ENCODE assay signal across 20 cellular contexts in genomic region chr1:46218443-46218842, GRCh38. TPM values are rescaled to one million over a fixed set of nuclear protein-coding genes. Genes with fewer than 3 reads are reported as not detected.
DNase-seq lines count a peak whose midpoint lies in the region; ATAC-seq, FAIRE-seq and TF ChIP-seq lines count a peak whose summit lies in the region.
"Had no signal": no experiment of that assay in that cellular context is flagged by ENCODE, and none has a peak within 500 bp of the region (broad histone marks: within the 10 kb centered on the region; RNA-seq: fewer than 3 reads in every experiment).

No MANE protein-coding gene starts in this region.

- H3K79me2 ChIP-seq in HepG2 (ENCODE audit: insufficient read depth, low read length), result no peaks in the 10 kb centered on the region
- H3K79me2 ChIP-seq: parathyroid adenoma had no signal

- H3K4me2 ChIP-seq in HepG2 (ENCODE audit: low read depth, low read length), result no peak overlapping the region
- H3K4me2 ChIP-seq: A549 had no signal

- POLR2A ChIA-PET in HepG2 (lab: Yijun Ruan, JAX), result no interaction called here

- H3K27me3 ChIP-seq in HepG2 (ENCODE audit: control insufficient read depth in 1 of 2, insufficient read depth in 2 of 2, low read length in 2 of 2) (no peaks in the 10 kb centered on the region), right lobe of liver (no peaks in the 10 kb centered on the region), esophagus squamous epithelium (no peaks in the 10 kb centered on the region), right cardiac atrium (ENCODE audit: control insufficient read depth, insufficient read depth) (no peaks in the 10 kb centered on the region)
- H3K27me3 ChIP-seq: colonic mucosa, upper lobe of left lung had no signal

- no peaks in the 10 kb centered on the region for H3K9me3 ChIP-seq in HepG2 (ENCODE audit: low read length)
- H3K9me3 ChIP-seq in right lobe of liver, result no peaks in the 10 kb centered on the region
- no peaks in the 10 kb centered on the region for H3K9me3 ChIP-seq in esophagus squamous epithelium
- H3K9me3 ChIP-seq in right cardiac atrium (ENCODE audit: control insufficient read depth, low read length), result no peaks in the 10 kb centered on the region
- H3K9me3 ChIP-seq: A549, colonic mucosa, upper lobe of left lung had no signal

- DNase-seq in HepG2 (ENCODE audit: low spot score), result no peak
- no peak for DNase-seq in right lobe of liver
- peak; percentile 67 for DNase-seq in NCI-H69 (lab: John Stamatoyannopoulos, UW)
- no peak for DNase-seq in esophagus squamous epithelium (lab: John Stamatoyannopoulos, UW)
- DNase-seq in activated CD4-positive, alpha-beta T cell treated with anti-CD3 and anti-CD28 coated beads, Interleukin-2, amount 50 U/mL, for 1 hour, result no peak
- DNase-seq in right cardiac atrium, result no peak
- DNase-seq: activated CD4-positive, CD25-positive, alpha-beta regulatory T cell; activated effector memory CD4-positive, alpha-beta T cell treated with anti-CD3 and anti-CD28 coated beads, Interleukin-2, amount 50 U/mL, for 16 hours; colonic mucosa; NCI-H1092 treated with DMSO at 0.1 percent for 48 hours; Right ventricle myocardium superior; upper lobe of left lung had no signal

- TF ChIP-seq CTCF in HepG2 (CRISPR knock-in tag; IDR thresholded peaks at IDR 0.05) (no peak), right lobe of liver (IDR thresholded peaks at IDR 0.05) (no peak), esophagus squamous epithelium (IDR thresholded peaks at IDR 0.05) (no peak)

- BruUV-seq in HepG2 (replicated peaks; lab: Mats Ljungman, UMichigan), result no TSS peak

- CTCF ChIA-PET in HepG2 (lab: Yijun Ruan, JAX; ENCODE audit: low intra/inter-chr PET ratio, low total read pairs), result no interaction called here

- no peaks in the 10 kb centered on the region for H4K20me1 ChIP-seq in HepG2 (ENCODE audit: insufficient read depth, low read length)

- in situ Hi-C loops in HepG2 (cut with HindIII; ENCODE audit: extremely low pct_ligation_motif_present, low pct_unique_long_range_greater_than_20kb), result no loop called here

- H3K4me1 ChIP-seq in HepG2 (ENCODE audit: insufficient read depth, low read length), result peaks cover 45% of the 10 kb centered on the region
- no peaks in the 10 kb centered on the region for H3K4me1 ChIP-seq in right lobe of liver
- H3K4me1 ChIP-seq in esophagus squamous epithelium, result peaks cover 0 to 32% (median 5%) of the 10 kb centered on the region in 3 donors
- H3K4me1 ChIP-seq in right cardiac atrium (ENCODE audit: control insufficient read depth, insufficient read depth, low read length), result no peaks in the 10 kb centered on the region
- H3K4me1 ChIP-seq: A549, colonic mucosa, parathyroid adenoma had no signal

- intact Hi-C loops in HepG2 (cut with micrococcal nuclease; ENCODE audit: unreplicated experiment), result no loop called here
- intact Hi-C loops in right lobe of liver (cut with DNase I), result no loop called here
- intact Hi-C loops in esophagus squamous epithelium (cut with DNase I), result no loop called here
- intact Hi-C loops in right cardiac atrium (cut with DNase I), result no loop called here

- H3K36me3 ChIP-seq in HepG2 (replicated peaks in 1 of 2; ENCODE audit: control insufficient read depth in 1 of 2, insufficient read depth in 2 of 2, low read length in 2 of 2), result no peaks in the 10 kb centered on the region
- no peaks in the 10 kb centered on the region for H3K36me3 ChIP-seq in right lobe of liver
- peaks cover 0 to 17% (median 0%) of the 10 kb centered on the region in 3 donors for H3K36me3 ChIP-seq in esophagus squamous epithelium
- H3K36me3 ChIP-seq: colonic mucosa, upper lobe of left lung had no signal

- TF ChIP-seq EP300 in HepG2 (IDR thresholded peaks at IDR 0.05; ENCODE audit: low read depth in 2 of 2, low read length in 2 of 2), result no peak
- no peak for TF ChIP-seq EP300 in HepG2 (CRISPR knock-in tag; IDR thresholded peaks at IDR 0.05; ENCODE audit: borderline replicate concordance)

- H3K27ac ChIP-seq in HepG2 (ENCODE audit: extremely low read length, insufficient read depth, low read length) (no peak overlapping the region), right lobe of liver (no peak overlapping the region), esophagus squamous epithelium (peak overlapping the region; percentile 77 to 87 (median 83)), right cardiac atrium (ENCODE audit: low read length) (no peak overlapping the region)
- H3K27ac ChIP-seq: A549, C4-2B, colonic mucosa, parathyroid adenoma had no signal

- no peak for TF ChIP-seq RAD21 in HepG2 (CRISPR knock-in tag; IDR thresholded peaks at IDR 0.05)

- peak overlapping the region; percentile 61 for H2AFZ ChIP-seq in HepG2 (ENCODE audit: low read length)
- H2AFZ ChIP-seq: parathyroid adenoma had no signal

- H3K4me3 ChIP-seq in HepG2 (replicated peaks in 1 of 3; ENCODE audit: insufficient read depth in 1 of 3, low read depth in 2 of 3, low read length in 3 of 3) (no peak overlapping the region), right lobe of liver (no peak overlapping the region), esophagus squamous epithelium (no peak overlapping the region), right cardiac atrium (ENCODE audit: low read length) (no peak overlapping the region)
- H3K4me3 ChIP-seq: A549, colonic mucosa, upper lobe of left lung had no signal

- no peak overlapping the region for H3K9ac ChIP-seq in HepG2 (ENCODE audit: insufficient read depth, low read depth, low read length)
- H3K9ac ChIP-seq: parathyroid adenoma had no signal

- FAIRE-seq in HepG2 (lab: Jason Lieb, UNC), result no peak
- FAIRE-seq: A549, astrocyte had no signal

- no peak for TF ChIP-seq POLR2A in HepG2 (IDR thresholded peaks at IDR 0.05; ENCODE audit: insufficient read depth in 1 of 2, low read depth in 2 of 2, low read length in 2 of 2)
- TF ChIP-seq POLR2A in right lobe of liver (IDR thresholded peaks at IDR 0.05), result no peak
- TF ChIP-seq POLR2A in esophagus squamous epithelium (IDR thresholded peaks at IDR 0.05), result no peak

- ATAC-seq in HepG2 (no peak), right lobe of liver (no peak), HG03039 (IDR thresholded peaks at IDR 0.05; ENCODE audit: unreplicated experiment) (no peak), right cardiac atrium (no peak), GM19328 (IDR thresholded peaks at IDR 0.05; ENCODE audit: unreplicated experiment) (no peak)
- ATAC-seq: A549 had no signal

- WGBS in HepG2 (ENCODE audit: low lambda C conversion rate), result 56% methylated on average over 5 of the region's 8 CpGs
- 88% methylated on average over 8 of the region's 8 CpGs for WGBS in right lobe of liver (ENCODE audit: insufficient coverage, low coverage, low lambda C conversion rate, missing lambda C conversion rate)
- WGBS in esophagus squamous epithelium, 2 donors, result 28 to 52% methylated on average over 8 of the region's 8 CpGs
- WGBS in right cardiac atrium, result 91% methylated on average over 8 of the region's 8 CpGs

RNA-seq across cellular contexts. Expression of gene LURAP1, which starts 15.3 kb away (rescaled TPM):
- total RNA-seq in HepG2 (2016; rRNA removed; fragmentation: Illumina TruSeq; extraction: Trizol) (0.07 and 0.10 TPM in 2 replicates), right lobe of liver (1 to 10 TPM in 1 of 6 experiments, under 1 TPM in 5; 0.17 to 1.4 (median 0.31) TPM), esophagus squamous epithelium (1 to 10 TPM; 1.7 to 4.6 (median 3.1) TPM), right cardiac atrium (1 to 10 TPM; 4.3 to 7.0 (median 5.6) TPM)
- total RNA-seq in HepG2 (2016; cell fraction: cytosol; rRNA removed; fragmentation: Illumina TruSeq; extraction: Trizol; ENCODE audit: low read depth), result 0.10 TPM in 1 of 2 replicates, not detected in the other
- 0.09 TPM in 1 of 2 replicates, not detected in the other for total RNA-seq in HepG2 (2016; cell fraction: insoluble cytoplasmic fraction; rRNA removed; fragmentation: Illumina TruSeq; extraction: Trizol)
- 0.10 and 0.19 TPM in 2 replicates for total RNA-seq in HepG2 (2016; cell fraction: membrane; rRNA removed; fragmentation: Illumina TruSeq; extraction: Trizol)
- not detected in 2 replicates for total RNA-seq in HepG2 (2016; cell fraction: nucleus; rRNA removed; fragmentation: Illumina TruSeq; extraction: Trizol)
- polyA plus RNA-seq in HepG2 (2011; rRNA removed) (0.05 and 0.09 TPM in 2 replicates), right cardiac atrium (3.8 TPM)
- 0.07 TPM in 1 of 2 replicates, not detected in the other for polyA plus RNA-seq in HepG2 (2011; cell fraction: cytosol; rRNA removed)
- 0.07 TPM in 1 of 2 replicates, not detected in the other for polyA plus RNA-seq in HepG2 (2011; cell fraction: nucleus; rRNA removed)
- polyA plus RNA-seq in HepG2 (2012), result not detected in 2 replicates
- 0.09 TPM in 1 of 2 replicates, not detected in the other for polyA plus RNA-seq in HepG2 (2016; cell fraction: cytosol; fragmentation: Illumina TruSeq; extraction: Trizol; ENCODE audit: low read depth)
- 0.32 TPM in 1 of 2 replicates, not detected in the other for polyA plus RNA-seq in HepG2 (2016; cell fraction: insoluble cytoplasmic fraction; fragmentation: Illumina TruSeq; extraction: Trizol; ENCODE audit: low read depth)
- 0.09 TPM in 1 of 2 replicates, not detected in the other for polyA plus RNA-seq in HepG2 (2016; cell fraction: membrane; fragmentation: Illumina TruSeq; extraction: Trizol; ENCODE audit: low read depth)
- polyA plus RNA-seq in HepG2 (2016; cell fraction: nucleus; fragmentation: Illumina TruSeq; extraction: Trizol; ENCODE audit: insufficient read depth, low read depth), result 0.24 TPM in 1 of 2 replicates, not detected in the other
- 0.20 TPM in 1 of 2 replicates, not detected in the other for polyA minus RNA-seq in HepG2 (2011; rRNA and poly(A)+ RNA removed; ENCODE audit: low replicate concordance)
- polyA minus RNA-seq in HepG2 (2011; cell fraction: cytosol; rRNA and poly(A)+ RNA removed), result not detected in 2 replicates
- 0.26 and 0.37 TPM in 2 replicates for polyA minus RNA-seq in HepG2 (2011; cell fraction: nucleus; rRNA and poly(A)+ RNA removed)
- polyA plus RNA-seq: A549 had no signal

RNA-seq across cellular contexts. Expression of gene POMGNT1, which starts 20.2 kb away (rescaled TPM):
- 25.5 and 33.9 TPM in 2 replicates for total RNA-seq in HepG2 (2016; rRNA removed; fragmentation: Illumina TruSeq; extraction: Trizol)
- 16.0 and 17.5 TPM in 2 replicates for total RNA-seq in HepG2 (2016; cell fraction: cytosol; rRNA removed; fragmentation: Illumina TruSeq; extraction: Trizol; ENCODE audit: low read depth)
- total RNA-seq in HepG2 (2016; cell fraction: insoluble cytoplasmic fraction; rRNA removed; fragmentation: Illumina TruSeq; extraction: Trizol), result 21.6 and 40.7 TPM in 2 replicates
- total RNA-seq in HepG2 (2016; cell fraction: membrane; rRNA removed; fragmentation: Illumina TruSeq; extraction: Trizol), result 39.7 and 42.0 TPM in 2 replicates
- 33.0 and 37.8 TPM in 2 replicates for total RNA-seq in HepG2 (2016; cell fraction: nucleus; rRNA removed; fragmentation: Illumina TruSeq; extraction: Trizol)
- 46.8 and 60.2 TPM in 2 replicates for polyA plus RNA-seq in HepG2 (2011; rRNA removed)
- 45.3 and 46.5 TPM in 2 replicates for polyA plus RNA-seq in HepG2 (2011; cell fraction: cytosol; rRNA removed)
- 90.5 and 95.3 TPM in 2 replicates for polyA plus RNA-seq in HepG2 (2011; cell fraction: nucleus; rRNA removed)
- 26.4 and 33.1 TPM in 2 replicates for polyA plus RNA-seq in HepG2 (2012)
- polyA plus RNA-seq in HepG2 (2016; cell fraction: cytosol; fragmentation: Illumina TruSeq; extraction: Trizol; ENCODE audit: low read depth), result 15.1 and 15.4 TPM in 2 replicates
- polyA plus RNA-seq in HepG2 (2016; cell fraction: insoluble cytoplasmic fraction; fragmentation: Illumina TruSeq; extraction: Trizol; ENCODE audit: low read depth), result 20.8 and 21.4 TPM in 2 replicates
- 32.6 and 33.3 TPM in 2 replicates for polyA plus RNA-seq in HepG2 (2016; cell fraction: membrane; fragmentation: Illumina TruSeq; extraction: Trizol; ENCODE audit: low read depth)
- 62.5 and 72.6 TPM in 2 replicates for polyA plus RNA-seq in HepG2 (2016; cell fraction: nucleus; fragmentation: Illumina TruSeq; extraction: Trizol; ENCODE audit: insufficient read depth, low read depth)
- polyA minus RNA-seq in HepG2 (2011; rRNA and poly(A)+ RNA removed; ENCODE audit: low replicate concordance), result 56.2 and 61.9 TPM in 2 replicates
- polyA minus RNA-seq in HepG2 (2011; cell fraction: cytosol; rRNA and poly(A)+ RNA removed), result 15.2 and 19.3 TPM in 2 replicates
- 26.4 and 33.8 TPM in 2 replicates for polyA minus RNA-seq in HepG2 (2011; cell fraction: nucleus; rRNA and poly(A)+ RNA removed)
- 10 to 100 TPM; 26.9 to 47.4 (median 38.8) TPM for total RNA-seq in right lobe of liver
- 10 to 100 TPM; 23.9 to 36.7 (median 28.1) TPM for total RNA-seq in esophagus squamous epithelium
- 10 to 100 TPM; 82.7 to 91.1 (median 87.2) TPM for total RNA-seq in right cardiac atrium
- 60.0 TPM for polyA plus RNA-seq in right cardiac atrium

RNA-seq across cellular contexts. Expression of gene RAD54L, which starts 29.1 kb away (rescaled TPM):
- total RNA-seq in HepG2 (2016; rRNA removed; fragmentation: Illumina TruSeq; extraction: Trizol), result 30.0 and 30.1 TPM in 2 replicates
- total RNA-seq in HepG2 (2016; cell fraction: cytosol; rRNA removed; fragmentation: Illumina TruSeq; extraction: Trizol; ENCODE audit: low read depth), result 6.0 and 6.4 TPM in 2 replicates
- 25.4 and 26.8 TPM in 2 replicates for total RNA-seq in HepG2 (2016; cell fraction: insoluble cytoplasmic fraction; rRNA removed; fragmentation: Illumina TruSeq; extraction: Trizol)
- total RNA-seq in HepG2 (2016; cell fraction: membrane; rRNA removed; fragmentation: Illumina TruSeq; extraction: Trizol), result 16.3 and 17.5 TPM in 2 replicates
- 30.2 and 34.5 TPM in 2 replicates for total RNA-seq in HepG2 (2016; cell fraction: nucleus; rRNA removed; fragmentation: Illumina TruSeq; extraction: Trizol)
- polyA plus RNA-seq in HepG2 (2011; rRNA removed), result 8.1 and 10.2 TPM in 2 replicates
- 3.9 and 7.1 TPM in 2 replicates for polyA plus RNA-seq in HepG2 (2011; cell fraction: cytosol; rRNA removed)
- 30.4 and 45.7 TPM in 2 replicates for polyA plus RNA-seq in HepG2 (2011; cell fraction: nucleus; rRNA removed)
- polyA plus RNA-seq in HepG2 (2012), result 4.8 and 8.9 TPM in 2 replicates
- 3.8 TPM in 2 replicates for polyA plus RNA-seq in HepG2 (2016; cell fraction: cytosol; fragmentation: Illumina TruSeq; extraction: Trizol; ENCODE audit: low read depth)
- 26.5 and 31.7 TPM in 2 replicates for polyA plus RNA-seq in HepG2 (2016; cell fraction: insoluble cytoplasmic fraction; fragmentation: Illumina TruSeq; extraction: Trizol; ENCODE audit: low read depth)
- 6.5 and 9.4 TPM in 2 replicates for polyA plus RNA-seq in HepG2 (2016; cell fraction: membrane; fragmentation: Illumina TruSeq; extraction: Trizol; ENCODE audit: low read depth)
- 84.2 and 90.7 TPM in 2 replicates for polyA plus RNA-seq in HepG2 (2016; cell fraction: nucleus; fragmentation: Illumina TruSeq; extraction: Trizol; ENCODE audit: insufficient read depth, low read depth)
- 10.8 and 28.0 TPM in 2 replicates for polyA minus RNA-seq in HepG2 (2011; rRNA and poly(A)+ RNA removed; ENCODE audit: low replicate concordance)
- 5.3 and 6.1 TPM in 2 replicates for polyA minus RNA-seq in HepG2 (2011; cell fraction: cytosol; rRNA and poly(A)+ RNA removed)
- polyA minus RNA-seq in HepG2 (2011; cell fraction: nucleus; rRNA and poly(A)+ RNA removed), result 8.3 and 15.1 TPM in 2 replicates
- 1 to 10 TPM in 1 of 6 experiments, under 1 TPM in 5; 0.27 to 2.5 (median 0.70) TPM for total RNA-seq in right lobe of liver
- total RNA-seq in esophagus squamous epithelium, result 1 to 10 TPM; 1.9 to 7.8 (median 6.8) TPM
- total RNA-seq in right cardiac atrium, result under 1 TPM in 3 of 4 donors, not detected in 1; 0.56 to 0.89 (median 0.74) TPM
- 0.16 TPM for polyA plus RNA-seq in right cardiac atrium

RNA-seq across cellular contexts. Expression of gene P3R3URF, which starts 42.2 kb away (rescaled TPM):
- total RNA-seq in HepG2 (2016; rRNA removed; fragmentation: Illumina TruSeq; extraction: Trizol) (not detected in 2 replicates), right lobe of liver (not detected), esophagus squamous epithelium (not detected), right cardiac atrium (not detected)
- total RNA-seq in HepG2 (2016; cell fraction: cytosol; rRNA removed; fragmentation: Illumina TruSeq; extraction: Trizol; ENCODE audit: low read depth), result not detected in 2 replicates
- not detected in 2 replicates for total RNA-seq in HepG2 (2016; cell fraction: insoluble cytoplasmic fraction; rRNA removed; fragmentation: Illumina TruSeq; extraction: Trizol)
- not detected in 2 replicates for total RNA-seq in HepG2 (2016; cell fraction: membrane; rRNA removed; fragmentation: Illumina TruSeq; extraction: Trizol)
- total RNA-seq in HepG2 (2016; cell fraction: nucleus; rRNA removed; fragmentation: Illumina TruSeq; extraction: Trizol), result not detected in 2 replicates
- polyA plus RNA-seq in HepG2 (2011; rRNA removed) (not detected in 2 replicates), right cardiac atrium (not detected)
- polyA plus RNA-seq in HepG2 (2011; cell fraction: cytosol; rRNA removed), result not detected in 2 replicates
- not detected in 2 replicates for polyA plus RNA-seq in HepG2 (2011; cell fraction: nucleus; rRNA removed)
- not detected in 2 replicates for polyA plus RNA-seq in HepG2 (2012)
- not detected in 2 replicates for polyA plus RNA-seq in HepG2 (2016; cell fraction: cytosol; fragmentation: Illumina TruSeq; extraction: Trizol; ENCODE audit: low read depth)
- polyA plus RNA-seq in HepG2 (2016; cell fraction: insoluble cytoplasmic fraction; fragmentation: Illumina TruSeq; extraction: Trizol; ENCODE audit: low read depth), result not detected in 2 replicates
- not detected in 2 replicates for polyA plus RNA-seq in HepG2 (2016; cell fraction: membrane; fragmentation: Illumina TruSeq; extraction: Trizol; ENCODE audit: low read depth)
- polyA plus RNA-seq in HepG2 (2016; cell fraction: nucleus; fragmentation: Illumina TruSeq; extraction: Trizol; ENCODE audit: insufficient read depth, low read depth), result not detected in 2 replicates
- polyA minus RNA-seq in HepG2 (2011; rRNA and poly(A)+ RNA removed; ENCODE audit: low replicate concordance), result not detected in 2 replicates
- polyA minus RNA-seq in HepG2 (2011; cell fraction: cytosol; rRNA and poly(A)+ RNA removed), result not detected in 2 replicates
- polyA minus RNA-seq in HepG2 (2011; cell fraction: nucleus; rRNA and poly(A)+ RNA removed), result not detected in 2 replicates
- total RNA-seq: astrocyte; colonic mucosa; lower leg skin; Right ventricle myocardium superior; T-helper 1 cell treated with Interleukin-12 subunit alpha and Interleukin-12 subunit beta and Interleukin-4 antibody, amounts not matched to agents 30 ng/mL and 1 ng/mL, for 36 hours; upper lobe of left lung had no signal
- polyA plus RNA-seq: A549 had no signal

RNA-seq across cellular contexts. Expression of gene TSPAN1, which starts 43.6 kb away (rescaled TPM):
- 1.2 and 1.7 TPM in 2 replicates for total RNA-seq in HepG2 (2016; rRNA removed; fragmentation: Illumina TruSeq; extraction: Trizol)
- 1.0 and 1.2 TPM in 2 replicates for total RNA-seq in HepG2 (2016; cell fraction: cytosol; rRNA removed; fragmentation: Illumina TruSeq; extraction: Trizol; ENCODE audit: low read depth)
- 1.00 and 2.0 TPM in 2 replicates for total RNA-seq in HepG2 (2016; cell fraction: insoluble cytoplasmic fraction; rRNA removed; fragmentation: Illumina TruSeq; extraction: Trizol)
- 0.87 and 1.8 TPM in 2 replicates for total RNA-seq in HepG2 (2016; cell fraction: membrane; rRNA removed; fragmentation: Illumina TruSeq; extraction: Trizol)
- 1.2 and 2.3 TPM in 2 replicates for total RNA-seq in HepG2 (2016; cell fraction: nucleus; rRNA removed; fragmentation: Illumina TruSeq; extraction: Trizol)
- 2.9 and 4.5 TPM in 2 replicates for polyA plus RNA-seq in HepG2 (2011; rRNA removed)
- 4.0 and 5.3 TPM in 2 replicates for polyA plus RNA-seq in HepG2 (2011; cell fraction: cytosol; rRNA removed)
- polyA plus RNA-seq in HepG2 (2011; cell fraction: nucleus; rRNA removed), result 4.9 and 5.5 TPM in 2 replicates
- 1.6 and 2.4 TPM in 2 replicates for polyA plus RNA-seq in HepG2 (2012)
- polyA plus RNA-seq in HepG2 (2016; cell fraction: cytosol; fragmentation: Illumina TruSeq; extraction: Trizol; ENCODE audit: low read depth), result 0.80 and 1.7 TPM in 2 replicates
- polyA plus RNA-seq in HepG2 (2016; cell fraction: insoluble cytoplasmic fraction; fragmentation: Illumina TruSeq; extraction: Trizol; ENCODE audit: low read depth), result 1.6 and 2.5 TPM in 2 replicates
- polyA plus RNA-seq in HepG2 (2016; cell fraction: membrane; fragmentation: Illumina TruSeq; extraction: Trizol; ENCODE audit: low read depth), result 0.85 and 1.3 TPM in 2 replicates
- 5.9 and 6.2 TPM in 2 replicates for polyA plus RNA-seq in HepG2 (2016; cell fraction: nucleus; fragmentation: Illumina TruSeq; extraction: Trizol; ENCODE audit: insufficient read depth, low read depth)
- 8.7 and 82.7 TPM in 2 replicates for polyA minus RNA-seq in HepG2 (2011; rRNA and poly(A)+ RNA removed; ENCODE audit: low replicate concordance)
- 2.0 and 2.4 TPM in 2 replicates for polyA minus RNA-seq in HepG2 (2011; cell fraction: cytosol; rRNA and poly(A)+ RNA removed)
- polyA minus RNA-seq in HepG2 (2011; cell fraction: nucleus; rRNA and poly(A)+ RNA removed), result 3.3 and 4.5 TPM in 2 replicates
- total RNA-seq in right lobe of liver, result 1 to 10 TPM; 2.6 to 6.3 (median 3.6) TPM
- 10 to 100 TPM in 1 of 4 donors, 1 to 10 TPM in 3; 1.4 to 10.7 (median 5.0) TPM for total RNA-seq in esophagus squamous epithelium
- 1 to 10 TPM; 1.0 to 2.4 (median 1.5) TPM for total RNA-seq in right cardiac atrium
- polyA plus RNA-seq in right cardiac atrium, result 1.3 TPM

Comparison
In these comparisons a context has a peak if more than half of its experiments do, and no peak if none do; other contexts are left out.
1. H3K27ac ChIP-seq: peak in esophagus squamous epithelium (4 of 4); none in HepG2 (single experiment), right lobe of liver (0 of 3) and right cardiac atrium (single experiment).